In the genomic region with DNA sequence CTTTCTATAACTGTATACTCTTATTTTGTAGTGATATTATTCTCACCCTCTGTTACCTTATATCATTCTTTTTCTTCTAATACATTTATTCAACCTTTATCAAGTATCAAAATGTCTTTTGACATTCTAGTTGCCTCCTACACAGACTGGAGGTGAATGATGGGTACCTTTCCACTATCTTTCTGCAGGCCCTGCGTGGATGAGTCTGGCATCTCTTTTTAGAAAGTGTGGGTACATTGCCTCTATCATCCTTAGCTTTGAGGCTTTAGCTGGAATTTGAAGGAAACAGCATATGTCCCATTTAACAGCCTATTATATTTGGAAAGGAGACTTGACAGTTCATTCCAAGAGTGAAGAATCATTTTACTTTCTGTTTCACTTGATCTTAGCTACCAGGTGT, we compare ENCODE assay signal across 32 cellular contexts.
"Had no signal": no experiment of that assay in that cellular context is flagged by ENCODE, and none has a peak within 500 bp of the region (broad histone marks: within the 10 kb centered on the region; RNA-seq: fewer than 3 reads in every experiment).

No MANE protein-coding gene starts in this region.

- H3K36me3 ChIP-seq: brain microvascular endothelial cell, gastroesophageal sphincter, heart left ventricle, WERI-Rb-1 had no signal

- H3K27me3 ChIP-seq: brain microvascular endothelial cell, dorsolateral prefrontal cortex, foreskin keratinocyte, gastroesophageal sphincter, heart left ventricle had no signal

- H3K4me3 Mint-ChIP-seq: activated B cell treated with CpG ODN at 0.5 μM for 24 hours; activated CD8-positive, alpha-beta memory T cell treated with anti-CD3 and anti-CD28 coated beads, Interleukin-2, amount 10 ng/mL, durations not matched to agents 7 days and 5 days; activated CD8-positive, alpha-beta T cell treated with anti-CD3 and anti-CD28 coated beads, Interleukin-2, amount 10 ng/mL, durations not matched to agents 7 days and 5 days; activated naive CD8-positive, alpha-beta T cell; activated T-helper 1 cell treated with anti-CD3 and anti-CD28 coated beads, Interleukin-12 subunit alpha, Interleukin-12 subunit beta, Interleukin-2, Interleukin-4 antibody, amounts not matched to agents 30 ng/mL and 10 ng/mL and 1 ng/mL, durations not matched to agents 14 hours and 24 hours and 36 hours; central memory CD8-positive, alpha-beta T cell; dendritic cell treated with granulocyte-macrophage colony-stimulating factor and Interleukin-4, amounts not matched to agents 40 ng/mL and 50 ng/mL, for 4 days; endodermal cell; T-helper 17 cell; T-helper 2 cell treated with Interferon-gamma antibody and Interleukin-4, amounts not matched to agents 5 μg/mL and 100 μg/mL, for 36 hours had no signal

- ATAC-seq: activated CD4-positive, CD25-positive, alpha-beta regulatory T cell treated with anti-CD3 and anti-CD28 coated beads, Interleukin-2, amount 50 U/mL, for 24 hours; activated CD8-positive, alpha-beta memory T cell treated with anti-CD3 and anti-CD28 coated beads, Interleukin-2, amount 10 ng/mL, durations not matched to agents 7 days and 5 days; activated CD8-positive, alpha-beta T cell treated with anti-CD3 and anti-CD28 coated beads, Interleukin-2, amount 10 ng/mL, durations not matched to agents 7 days and 5 days; esophagus mucosa; foreskin keratinocyte; gastroesophageal sphincter; heart left ventricle; T-helper 17 cell had no signal

- DNase-seq: activated B cell treated with CpG ODN at 0.5 μM for 24 hours; activated CD4-positive, alpha-beta T cell treated with anti-CD3 and anti-CD28 coated beads for 48 hours; activated CD4-positive, alpha-beta T cell treated with anti-CD3 and anti-CD28 coated beads, Interleukin-2, amount 50 U/mL, for 1 hour; activated CD4-positive, alpha-beta T cell treated with anti-CD3 and anti-CD28 coated beads, Interleukin-2, amount 50 U/mL, for 48 hours; activated CD8-positive, alpha-beta memory T cell treated with anti-CD3 and anti-CD28 coated beads, Interleukin-2, amount 10 ng/mL, durations not matched to agents 7 days and 5 days; activated CD8-positive, alpha-beta memory T cell treated with anti-CD3 and anti-CD28 coated beads, Interleukin-2, amount 50 U/mL, for 4 hours; activated CD8-positive, alpha-beta T cell treated with anti-CD3 and anti-CD28 coated beads, Interleukin-2, amount 10 ng/mL, durations not matched to agents 7 days and 5 days; activated gamma-delta T cell treated with Interleukin-2 at 50 U/mL for 16 hours; activated naive CD4-positive, alpha-beta T cell treated with anti-CD3 and anti-CD28 coated beads, Interleukin-2, amount 50 U/mL, for 16 hours; activated naive CD4-positive, alpha-beta T cell treated with Interleukin-2 at 50 U/mL for 16 hours; activated T-cell treated with anti-CD3 and anti-CD28 coated beads, Interleukin-2, amount 50 U/mL, for 1 hour; activated T-cell treated with anti-CD3 and anti-CD28 coated beads, Interleukin-2, amount 50 U/mL, for 48 hours; amniotic stem cell; brain microvascular endothelial cell; effector memory CD4-positive, alpha-beta T cell; endodermal cell; foreskin keratinocyte; heart left ventricle; T-helper 1 cell; T-helper 17 cell; T1000; WERI-Rb-1 had no signal

- H3K27ac ChIP-seq: brain microvascular endothelial cell, coronary artery, foreskin keratinocyte, gastroesophageal sphincter, heart left ventricle, WERI-Rb-1 had no signal

- H3K4me1 ChIP-seq: foreskin keratinocyte, gastroesophageal sphincter had no signal

- H3K4me3 ChIP-seq: coronary artery, dorsolateral prefrontal cortex, gastroesophageal sphincter, heart left ventricle had no signal

- H3K4me1 Mint-ChIP-seq: activated B cell treated with CpG ODN at 0.5 μM for 24 hours; activated CD8-positive, alpha-beta memory T cell treated with anti-CD3 and anti-CD28 coated beads, Interleukin-2, amount 10 ng/mL, durations not matched to agents 7 days and 5 days; central memory CD8-positive, alpha-beta T cell; T-helper 17 cell had no signal

- H3K27ac Mint-ChIP-seq: activated B cell treated with CpG ODN at 0.5 μM for 24 hours; activated CD8-positive, alpha-beta memory T cell treated with anti-CD3 and anti-CD28 coated beads, Interleukin-2, amount 10 ng/mL, durations not matched to agents 7 days and 5 days; activated CD8-positive, alpha-beta T cell treated with anti-CD3 and anti-CD28 coated beads, Interleukin-2, amount 10 ng/mL, durations not matched to agents 7 days and 5 days; activated naive CD8-positive, alpha-beta T cell; activated T-helper 1 cell treated with anti-CD3 and anti-CD28 coated beads, Interleukin-12 subunit alpha, Interleukin-12 subunit beta, Interleukin-2, Interleukin-4 antibody, amounts not matched to agents 30 ng/mL and 10 ng/mL and 1 ng/mL, durations not matched to agents 14 hours and 24 hours and 36 hours; dendritic cell treated with granulocyte-macrophage colony-stimulating factor and Interleukin-4, amounts not matched to agents 40 ng/mL and 50 ng/mL, for 4 days; endodermal cell; T-helper 17 cell; T-helper 2 cell treated with Interferon-gamma antibody and Interleukin-4, amounts not matched to agents 5 μg/mL and 100 μg/mL, for 36 hours had no signal

- H3K9me3 ChIP-seq: gastroesophageal sphincter, heart left ventricle had no signal

- H3K9me3 Mint-ChIP-seq: activated B cell treated with CpG ODN at 0.5 μM for 24 hours; activated T-helper 1 cell treated with anti-CD3 and anti-CD28 coated beads, Interleukin-12 subunit alpha, Interleukin-12 subunit beta, Interleukin-2, Interleukin-4 antibody, amounts not matched to agents 30 ng/mL and 10 ng/mL and 1 ng/mL, durations not matched to agents 14 hours and 24 hours and 36 hours; central memory CD8-positive, alpha-beta T cell; dendritic cell treated with granulocyte-macrophage colony-stimulating factor and Interleukin-4, amounts not matched to agents 40 ng/mL and 50 ng/mL, for 4 days; endodermal cell; T-helper 2 cell treated with Interferon-gamma antibody and Interleukin-4, amounts not matched to agents 5 μg/mL and 100 μg/mL, for 36 hours had no signal

- H3K27me3 Mint-ChIP-seq: activated B cell treated with CpG ODN at 0.5 μM for 24 hours; activated CD8-positive, alpha-beta memory T cell treated with anti-CD3 and anti-CD28 coated beads, Interleukin-2, amount 10 ng/mL, durations not matched to agents 7 days and 5 days; activated naive CD8-positive, alpha-beta T cell; dendritic cell treated with granulocyte-macrophage colony-stimulating factor and Interleukin-4, amounts not matched to agents 40 ng/mL and 50 ng/mL, for 4 days had no signal

- H3K36me3 Mint-ChIP-seq: activated CD8-positive, alpha-beta memory T cell treated with anti-CD3 and anti-CD28 coated beads, Interleukin-2, amount 10 ng/mL, durations not matched to agents 7 days and 5 days; activated naive CD8-positive, alpha-beta T cell had no signal
